Comparison of ENCODE assay signal across 13 cellular contexts in the genomic region with DNA sequence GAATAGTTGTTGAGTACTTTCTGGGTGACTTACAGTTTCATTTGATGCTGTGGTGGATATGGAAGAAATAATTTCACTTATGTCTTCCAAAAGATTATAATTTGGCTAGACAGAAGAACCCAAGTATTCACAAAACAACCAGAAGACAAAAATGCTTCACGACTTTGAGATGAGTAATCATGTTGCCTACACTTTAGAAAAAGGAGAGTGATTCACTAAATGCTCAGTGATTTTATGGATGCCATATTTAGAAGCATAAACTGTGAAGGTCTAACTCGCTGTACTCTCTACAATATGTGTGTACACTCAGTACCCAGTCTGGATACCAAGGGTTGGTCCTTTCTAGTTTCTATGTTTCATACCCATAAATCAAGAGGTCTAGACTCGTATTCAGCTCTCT.
"Had no signal": no experiment of that assay in that cellular context is flagged by ENCODE, and none has a peak within 500 bp of the region (broad histone marks: within the 10 kb centered on the region; RNA-seq: fewer than 3 reads in every experiment).

No MANE protein-coding gene starts in this region.

- H3K36me3 ChIP-seq: ascending aorta, cardiac muscle cell, esophagus muscularis mucosa, neural progenitor cell, stomach, thyroid gland, uterus had no signal

- H3K79me2 ChIP-seq: parathyroid adenoma had no signal

- ATAC-seq: activated CD4-positive, CD25-positive, alpha-beta regulatory T cell treated with anti-CD3 and anti-CD28 coated beads, Interleukin-2, amount 50 U/mL, for 24 hours had no signal

- H3K27me3 ChIP-seq: ascending aorta, cardiac muscle cell, esophagus muscularis mucosa, neural progenitor cell, stomach, thyroid gland, uterus had no signal

- H3K9ac ChIP-seq: neural progenitor cell, parathyroid adenoma had no signal

- H3K4me1 ChIP-seq: ascending aorta, esophagus muscularis mucosa, parathyroid adenoma, stomach, thyroid gland, uterus had no signal

- DNase-seq: activated CD4-positive, alpha-beta T cell treated with anti-CD3 and anti-CD28 coated beads, Interleukin-2, amount 50 U/mL, for 48 hours; activated gamma-delta T cell treated with Interleukin-2 at 50 U/mL for 16 hours; activated T-cell treated with anti-CD3 and anti-CD28 coated beads, Interleukin-2, amount 50 U/mL, for 48 hours; stimulated activated CD4-positive, alpha-beta T cell treated with anti-CD3 and anti-CD28 coated beads, Interleukin-4, amount 100 ng/mL, for 4 hours; stomach; thyroid gland; uterus had no signal

- H2AFZ ChIP-seq: neural progenitor cell, parathyroid adenoma had no signal

- H3K4me2 ChIP-seq: neural progenitor cell had no signal

- H3K27ac ChIP-seq: ascending aorta, cardiac muscle cell, esophagus muscularis mucosa, neural progenitor cell, parathyroid adenoma, stomach, thyroid gland, uterus had no signal

- H3K4me3 ChIP-seq: ascending aorta, cardiac muscle cell, esophagus muscularis mucosa, neural progenitor cell, stomach, thyroid gland, uterus had no signal

- H3K9me3 ChIP-seq: ascending aorta, esophagus muscularis mucosa, stomach, thyroid gland, uterus had no signal
